21 cellular contexts compared by ENCODE assay signal in the genomic region with DNA sequence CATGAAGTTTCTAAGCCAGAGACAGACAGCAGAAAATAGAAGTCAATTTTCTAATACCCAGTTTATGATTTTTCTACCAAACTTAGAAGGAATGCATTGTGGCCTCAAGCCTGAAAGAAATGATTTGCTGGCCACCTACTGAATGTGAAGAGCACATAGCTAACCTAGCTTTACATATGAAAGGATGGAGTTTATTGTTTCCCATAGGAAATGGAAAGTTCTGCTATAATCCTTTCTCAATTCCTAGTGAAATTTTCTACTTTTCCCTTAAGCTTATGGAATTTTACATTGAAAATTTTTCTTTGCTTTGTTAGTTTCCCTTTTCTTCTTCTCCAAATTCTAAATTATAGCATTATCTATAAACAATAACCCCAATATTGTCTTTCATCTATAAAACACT.
DNase-seq lines count a peak whose midpoint lies in the region; ATAC-seq, FAIRE-seq and TF ChIP-seq lines count a peak whose summit lies in the region.
"Had no signal": no experiment of that assay in that cellular context is flagged by ENCODE, and none has a peak within 500 bp of the region (broad histone marks: within the 10 kb centered on the region; RNA-seq: fewer than 3 reads in every experiment).

No MANE protein-coding gene starts in this region.

- no peak overlapping the region for H3K56ac ChIP-seq in H1 (replicated peaks; ENCODE audit: insufficient read length, low read depth, low read length)

- H3K79me2 ChIP-seq in H1 (ENCODE audit: control insufficient read depth in 1 of 2, insufficient read depth in 2 of 2, low read length in 2 of 2) (no peaks in the 10 kb centered on the region), trophoblast cell (ENCODE audit: control insufficient read depth, insufficient read depth, low read length, poor library complexity) (no peaks in the 10 kb centered on the region)

- H3K14ac ChIP-seq in H1 (ENCODE audit: insufficient read length) (no peak overlapping the region), trophoblast cell (ENCODE audit: low read length) (no peak overlapping the region)

- H4K5ac ChIP-seq in H1 (ENCODE audit: insufficient read length, low read depth, low read length): no peak overlapping the region

- H3K4me2 ChIP-seq in H1 (ENCODE audit: insufficient read depth in 1 of 2, low read depth in 2 of 2, low read length in 2 of 2) (no peak overlapping the region), trophoblast cell (ENCODE audit: low read length) (no peak overlapping the region)
- H3K4me2 ChIP-seq: KMS-11 had no signal

- H2BK12ac ChIP-seq in H1 (ENCODE audit: low read depth, low read length): no peak overlapping the region
- H2BK12ac ChIP-seq in trophoblast cell (ENCODE audit: low read length): no peak overlapping the region

- H3K23me2 ChIP-seq in H1 (ENCODE audit: low read depth, low read length): no peaks in the 10 kb centered on the region

- no peak overlapping the region for H3K9ac ChIP-seq in HUES64 (ENCODE audit: low read depth, low read length)
- no peak overlapping the region for H3K9ac ChIP-seq in H1 (replicated peaks in 1 of 4; ENCODE audit: extremely low read depth in 1 of 4, low read depth in 3 of 4, low read length in 3 of 4)
- no peak overlapping the region for H3K9ac ChIP-seq in trophoblast cell (ENCODE audit: low read length)
- H3K9ac ChIP-seq: KMS-11 had no signal

- H3K27ac ChIP-seq in HUES64 (ENCODE audit: low read depth, low read length) (peak overlapping the region; percentile 48; the same call in 1 of the 2 replicates), H1 (ENCODE audit: low read depth, low read length) (no peak overlapping the region), trophoblast cell (ENCODE audit: low read depth, low read length) (no peak overlapping the region)
- H3K27ac ChIP-seq: KMS-11 had no signal

- H4K8ac ChIP-seq in H1 (ENCODE audit: extremely low read depth, insufficient read depth, low read length): no peak overlapping the region
- H4K8ac ChIP-seq in trophoblast cell (ENCODE audit: low read depth, low read length): no peak overlapping the region

- no peak for ATAC-seq in GM21390 (IDR thresholded peaks at IDR 0.05; ENCODE audit: unreplicated experiment)
- no peak for ATAC-seq in HG02885 (IDR thresholded peaks at IDR 0.05; ENCODE audit: poor library complexity, unreplicated experiment)

- H3K79me1 ChIP-seq in H1 (ENCODE audit: low read depth, low read length) (no peaks in the 10 kb centered on the region), trophoblast cell (ENCODE audit: low read length) (peaks cover 3% of the 10 kb centered on the region)

- in situ Hi-C loops in HAP-1 (cut with MboI; ENCODE audit: low sequenced_read_pairs): no loop called here

- H3K18ac ChIP-seq in H1 (ENCODE audit: extremely low read depth, low read length): no peak overlapping the region
- H3K18ac ChIP-seq in trophoblast cell (ENCODE audit: low read length): no peak overlapping the region

- peak; percentile 70 for FAIRE-seq in H1 (lab: Jason Lieb, UNC)
- FAIRE-seq: A204.1, GM12891, HTR-8/SVneo had no signal

- H3K9me3 ChIP-seq in HAP-1 (no peaks in the 10 kb centered on the region), HUES64 (ENCODE audit: insufficient read depth, low read depth, low read length) (no peaks in the 10 kb centered on the region), H1 (ENCODE audit: insufficient read depth in 2 of 2, low read depth in 1 of 2, low read length in 1 of 2) (no peaks in the 10 kb centered on the region), trophoblast cell (ENCODE audit: insufficient read depth, low read depth, low read length) (peaks cover 2% of the 10 kb centered on the region)
- H3K9me3 ChIP-seq: BE2C had no signal

- H3K27me3 ChIP-seq in HAP-1 (ENCODE audit: low read depth): no peaks in the 10 kb centered on the region
- no peaks in the 10 kb centered on the region for H3K27me3 ChIP-seq in HUES64 (ENCODE audit: insufficient read depth, low read length)
- H3K27me3 ChIP-seq in H1 (replicated peaks in 1 of 4; ENCODE audit: control insufficient read depth in 3 of 4, extremely low read depth in 1 of 4, insufficient read depth in 3 of 4, low read length in 3 of 4): no peaks in the 10 kb centered on the region
- H3K27me3 ChIP-seq in trophoblast cell (ENCODE audit: insufficient read depth, low read length): no peaks in the 10 kb centered on the region
- H3K27me3 ChIP-seq: BE2C had no signal

- H2AFZ ChIP-seq in H1 (ENCODE audit: low read length) (no peak overlapping the region), trophoblast cell (ENCODE audit: insufficient read depth, low read length, poor library complexity) (no peak overlapping the region)

- H2AK5ac ChIP-seq in H1 (ENCODE audit: low read depth, low read length) (no peak overlapping the region), trophoblast cell (ENCODE audit: low read length) (no peak overlapping the region)

- no peak overlapping the region for H4K91ac ChIP-seq in H1 (replicated peaks; ENCODE audit: insufficient read length, low read length)
- no peak overlapping the region for H4K91ac ChIP-seq in trophoblast cell (ENCODE audit: low read depth, low read length)

- H3K23ac ChIP-seq in H1 (ENCODE audit: insufficient read length): no peak overlapping the region
- H3K23ac ChIP-seq in trophoblast cell (ENCODE audit: low read length): no peak overlapping the region

- no peaks in the 10 kb centered on the region for H4K20me1 ChIP-seq in H1 (replicated peaks in 1 of 2; ENCODE audit: control insufficient read depth in 1 of 2, insufficient read depth in 2 of 2, low read length in 2 of 2)

- H3K36me3 ChIP-seq in HAP-1 (replicated peaks) (no peaks in the 10 kb centered on the region), HUES64 (ENCODE audit: insufficient read depth, low read length) (no peaks in the 10 kb centered on the region), H1 (ENCODE audit: control insufficient read depth in 2 of 4, insufficient read depth in 4 of 4, low read length in 3 of 4) (no peaks in the 10 kb centered on the region), trophoblast cell (ENCODE audit: control insufficient read depth in 1 of 2, insufficient read depth in 2 of 2, low read length in 2 of 2) (peaks cover 2% of the 10 kb centered on the region in 2 experiments)
- H3K36me3 ChIP-seq: BE2C had no signal

- CTCF ChIA-PET in H1 (lab: Charles Lee; ENCODE audit: partially characterized antibody): interaction anchor here (1.1 kb wide), 1 partner anchor 326 kb away, joined by 3 read pairs; no protein-coding TSS in a partner anchor

- H3K4me1 ChIP-seq in HAP-1 (peaks cover 24% of the 10 kb centered on the region), HUES64 (ENCODE audit: insufficient read depth, low read length) (peaks cover 29% of the 10 kb centered on the region), H1 (replicated peaks in 1 of 4; ENCODE audit: control insufficient read depth in 3 of 4, insufficient read depth in 4 of 4, low read length in 3 of 4) (peaks cover 0 to 6% (median under 1%) of the 10 kb centered on the region in 4 experiments; a peak in 2 of 7 replicates), trophoblast cell (ENCODE audit: control insufficient read depth in 1 of 2, insufficient read depth in 2 of 2, low read length in 2 of 2) (no peaks in the 10 kb centered on the region)
- H3K4me1 ChIP-seq: BE2C had no signal

- H3K4ac ChIP-seq in H1 (replicated peaks; ENCODE audit: insufficient read length, low read depth, low read length) (no peak overlapping the region), trophoblast cell (ENCODE audit: low read depth, low read length) (no peak overlapping the region)

- no peak overlapping the region for H2BK120ac ChIP-seq in H1 (replicated peaks; ENCODE audit: low read depth, low read length)
- H2BK120ac ChIP-seq in trophoblast cell (ENCODE audit: insufficient read depth, low read length, poor library complexity): no peak overlapping the region

- TF ChIP-seq RAD21 in H1 (IDR thresholded peaks at IDR 0.05 in 1 of 2, conservative IDR thresholded peaks at IDR 0.05 in 1 of 2; ENCODE audit: low read depth in 2 of 2, low read length in 2 of 2): no peak

- no peak overlapping the region for H3K4me3 ChIP-seq in HAP-1
- no peak overlapping the region for H3K4me3 ChIP-seq in HUES64 (ENCODE audit: low read length)
- no peak overlapping the region for H3K4me3 ChIP-seq in H1 (ENCODE audit: extremely low read depth in 1 of 4, insufficient read depth in 2 of 4, low read depth in 3 of 4, low read length in 4 of 4)
- no peak overlapping the region for H3K4me3 ChIP-seq in trophoblast cell (ENCODE audit: low read depth, low read length)

- DNase-seq in HAP-1 (ENCODE audit: low spot score in 2 of 2): peak; percentile 26 to 80
- no peak for DNase-seq in H1 (ENCODE audit: low read depth in 1 of 2, low spot score in 2 of 2)
- no peak for DNase-seq in trophoblast cell
- no peak for DNase-seq in NCI-H748 treated with DMSO at 0.1 percent for 48 hours (lab: John Stamatoyannopoulos, UW)
- DNase-seq: ACHN; BE2C; C1 segment of cervical spinal cord; CD4-positive, CD25-positive, alpha-beta regulatory T cell; CD8-positive, alpha-beta memory T cell; COR-L47; DMS 273 treated with DMSO at 0.1 percent for 48 hours; DMS53; DND-41; EL had no signal

- H2BK5ac ChIP-seq in H1 (ENCODE audit: low read depth, low read length): no peak overlapping the region
- H2BK5ac ChIP-seq in trophoblast cell (ENCODE audit: low read depth, low read length, poor library complexity): no peak overlapping the region

- no peak overlapping the region for H2BK15ac ChIP-seq in H1 (ENCODE audit: low read length)

- TF ChIP-seq CTCF in H1 (IDR thresholded peaks at IDR 0.05; ENCODE audit: control extremely low read depth in 1 of 3, insufficient read depth in 1 of 3, low read depth in 1 of 3, low read length in 3 of 3): no peak

- POLR2A ChIA-PET in H1 (lab: Charles Lee; ENCODE audit: partially characterized antibody): interaction anchor here (1.3 kb wide), 1 partner anchor 110 kb away, joined by 3 read pairs; the partner anchor contains the start of genes TMEM167A and XRCC4

- no peak for TF ChIP-seq EP300 in H1 (IDR thresholded peaks at IDR 0.05; ENCODE audit: borderline replicate concordance in 1 of 2, low read depth in 2 of 2, low read length in 2 of 2)

- 0 out of 2 replicates have a peak overlapping the region, but pooled peaks have one; percentile 82 for H2BK20ac ChIP-seq in H1 (ENCODE audit: low read length)

- no peak for TF ChIP-seq POLR2A in H1 (IDR thresholded peaks at IDR 0.05; ENCODE audit: control extremely low read depth in 1 of 2, low read depth in 2 of 2, low read length in 2 of 2)

- H4K12ac ChIP-seq in trophoblast cell (ENCODE audit: low read depth, low read length): no peak overlapping the region

TF ChIP-seq in H1, 55 proteins besides CTCF, POLR2A, EP300 and RAD21:
- TF ChIP-seq JUND (IDR thresholded peaks at IDR 0.05; ENCODE audit: low read length) (no peak), TEAD4 (IDR thresholded peaks at IDR 0.05; ENCODE audit: low read depth, low read length) (0 out of 2 replicates have a peak, but pooled peaks have one; percentile 4), BRCA1 (IDR thresholded peaks at IDR 0.05; ENCODE audit: low read depth, low read length) (no peak)
TF ChIP-seq in H1: peak in this region for 1.

Comparison
In these comparisons a context has a peak if more than half of its experiments do, and no peak if none do; other contexts are left out.
1. DNase-seq: peak in HAP-1 (2 of 2); none in H1 (0 of 2), trophoblast cell (0 of 2) and NCI-H748 treated with DMSO at 0.1 percent for 48 hours (single experiment).